ENCODE assay signal across 8 cellular contexts in the genomic region with DNA sequence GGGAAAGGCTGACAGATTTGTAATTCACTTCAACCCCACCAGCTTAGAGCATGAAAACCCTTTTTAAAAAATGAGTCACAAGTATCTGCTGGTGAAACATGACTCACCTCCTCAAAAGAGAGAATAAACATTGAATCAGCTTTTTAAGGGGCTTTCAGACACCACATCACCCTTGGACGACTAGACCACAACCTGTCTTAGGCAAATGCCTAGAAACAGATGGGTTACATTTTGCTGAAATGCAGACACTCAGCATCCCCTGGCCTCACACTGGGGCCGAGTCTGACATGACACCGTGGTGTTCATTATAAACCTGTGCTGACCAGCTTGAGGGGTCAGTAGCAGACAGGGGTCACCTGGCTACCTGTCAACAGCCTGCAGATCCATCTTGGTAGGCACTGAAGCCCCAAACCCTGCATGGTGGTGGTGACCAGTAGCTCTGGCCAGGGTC.
A peak's percentile ranks its signal among the peaks of the same experiment; 100 is the strongest.
DNase-seq lines count a peak whose midpoint lies in the region; ATAC-seq and TF ChIP-seq lines count a peak whose summit lies in the region.
"Had no signal": no experiment of that assay in that cellular context is flagged by ENCODE, and none has a peak within 500 bp of the region (broad histone marks: within the 10 kb centered on the region; RNA-seq: fewer than 3 reads in every experiment).

No MANE protein-coding gene starts in this region.

- H3K4me3 ChIP-seq in osteoblast (ENCODE audit: insufficient read depth, low read length): no peak overlapping the region

- H3K4me1 Mint-ChIP-seq in mesothelial cell of epicardium: peaks cover 2% of the 10 kb centered on the region

- H3K27me3 ChIP-seq in osteoblast (ENCODE audit: insufficient read depth, low read length): peaks cover 6% of the 10 kb centered on the region

- H3K36me3 Mint-ChIP-seq in mesothelial cell of epicardium: no peaks in the 10 kb centered on the region

- peaks cover 14% of the 10 kb centered on the region for H3K9me3 Mint-ChIP-seq in mesothelial cell of epicardium

- H3K4me2 ChIP-seq in osteoblast (ENCODE audit: insufficient read depth, low read length): peak overlapping the region; percentile 57

- no peaks in the 10 kb centered on the region for H4K20me1 ChIP-seq in osteoblast (ENCODE audit: insufficient read depth, low read length)

- peaks cover 11% of the 10 kb centered on the region for H3K27me3 Mint-ChIP-seq in mesothelial cell of epicardium (ENCODE audit: low read depth)

- ATAC-seq in GM18858 (IDR thresholded peaks at IDR 0.05; ENCODE audit: unreplicated experiment) (peak; percentile 84), HG02623 (IDR thresholded peaks at IDR 0.05; ENCODE audit: unreplicated experiment) (peak; percentile 80)

- H3K4me1 ChIP-seq in osteoblast (ENCODE audit: insufficient read depth, low read length): peaks cover 22% of the 10 kb centered on the region

- no peak overlapping the region for H3K4me3 Mint-ChIP-seq in mesothelial cell of epicardium

- H3K27ac Mint-ChIP-seq in mesothelial cell of epicardium: no peak overlapping the region

- H3K79me2 ChIP-seq in osteoblast (ENCODE audit: insufficient read depth, low read length): no peaks in the 10 kb centered on the region

- TF ChIP-seq CTCF in osteoblast (IDR thresholded peaks at IDR 0.05; ENCODE audit: extremely low read depth, low read depth, low read length) (no peak), mesothelial cell of epicardium (IDR thresholded peaks at IDR 0.05; ENCODE audit: unreplicated experiment) (no peak)

- DNase-seq in SW480 (ENCODE audit: low spot score) (peak; percentile 32), osteoblast (ENCODE audit: insufficient read length, low spot score, missing footprints) (peak; percentile 96), DMS114 treated with DMSO at 0.1 percent for 48 hours (lab: John Stamatoyannopoulos, UW; ENCODE audit: unreplicated experiment) (no peak), mesothelial cell of epicardium (ENCODE audit: low spot score in 2 of 2, unreplicated experiment in 2 of 2) (no peak), GOT3 (lab: John Stamatoyannopoulos, UW) (no peak)
- DNase-seq: NCI-H1694 treated with DMSO at 0.1 percent for 48 hours had no signal

- H3K9me3 ChIP-seq in osteoblast (ENCODE audit: low read depth, low read length): no peaks in the 10 kb centered on the region

- no peaks in the 10 kb centered on the region for H3K36me3 ChIP-seq in osteoblast (ENCODE audit: insufficient read depth, low read length)

- H3K27ac ChIP-seq in osteoblast (ENCODE audit: low read depth, low read length): peak overlapping the region; percentile 10

- no peak overlapping the region for H2AFZ ChIP-seq in osteoblast (ENCODE audit: low read length)

Comparison
In these comparisons a context has a peak if more than half of its experiments do, and no peak if none do; other contexts are left out.
1. DNase-seq: peak in SW480 (single experiment) and osteoblast (single experiment); none in DMS114 treated with DMSO at 0.1 percent for 48 hours (single experiment), mesothelial cell of epicardium (0 of 2) and GOT3 (single experiment).